13 cellular contexts compared by ENCODE assay signal in genomic region chr1:243974451-243975292, GRCh38.
DNase-seq lines count a peak whose midpoint lies in the region; ATAC-seq and TF ChIP-seq lines count a peak whose summit lies in the region.
"Had no signal": no experiment of that assay in that cellular context is flagged by ENCODE, and none has a peak within 500 bp of the region (broad histone marks: within the 10 kb centered on the region; RNA-seq: fewer than 3 reads in every experiment).

No MANE protein-coding gene starts in this region.

- CTCF ChIA-PET in HCT116 (lab: Charles Lee): no interaction called here

- H3K79me2 ChIP-seq in HCT116 (ENCODE audit: insufficient read depth, low read length): no peaks in the 10 kb centered on the region

- H3K4me2 ChIP-seq in HCT116 (ENCODE audit: low read length): no peak overlapping the region

- POLR2A ChIA-PET in HCT116 (lab: Charles Lee): no interaction called here

- no peaks in the 10 kb centered on the region for H3K9me2 ChIP-seq in HCT116 (ENCODE audit: insufficient read depth)

- H3K9me3 Mint-ChIP-seq in nephron progenitor cell: no peaks in the 10 kb centered on the region
- H3K9me3 Mint-ChIP-seq in effector memory CD8-positive, alpha-beta T cell: no peaks in the 10 kb centered on the region

- DNase-seq in HCT116 (ENCODE audit: low read depth, low spot score): no peak
- peak; percentile 4 to 52 for DNase-seq in NCI-H524 (lab: John Stamatoyannopoulos, UW)
- peak; percentile 49 for DNase-seq in choroid plexus epithelial cell (ENCODE audit: low read depth)
- peak; percentile 43 for DNase-seq in nephron progenitor cell
- no peak for DNase-seq in effector memory CD8-positive, alpha-beta T cell
- no peak for DNase-seq in 8988T
- DNase-seq: KG1, NCI-H510A, SHP77, WERI-Rb-1 had no signal

- peaks cover 38% of the 10 kb centered on the region for H3K27me3 ChIP-seq in HCT116 (ENCODE audit: insufficient read depth, low read length)
- H3K27me3 ChIP-seq: ascending aorta, right atrium auricular region had no signal

- ATAC-seq in HCT116 (no peak), GM21529 (IDR thresholded peaks at IDR 0.05; ENCODE audit: unreplicated experiment) (no peak)
- ATAC-seq in effector memory CD8-positive, alpha-beta T cell (replicated peaks): no peak

- no peaks in the 10 kb centered on the region for H3K9me3 ChIP-seq in HCT116 (ENCODE audit: control insufficient read depth in 1 of 2, insufficient read depth in 1 of 2, low read depth in 1 of 2, low read length in 2 of 2)
- H3K9me3 ChIP-seq: ascending aorta, right atrium auricular region had no signal

- no peaks in the 10 kb centered on the region for H3K36me3 ChIP-seq in HCT116 (ENCODE audit: control insufficient read depth in 1 of 2, insufficient read depth in 2 of 2, low read length in 2 of 2)
- H3K36me3 ChIP-seq: ascending aorta, right atrium auricular region, WERI-Rb-1 had no signal

- TF ChIP-seq RAD21 in HCT116 (IDR thresholded peaks at IDR 0.05; ENCODE audit: low read depth): no peak

- no peaks in the 10 kb centered on the region for H4K20me1 ChIP-seq in HCT116 (ENCODE audit: insufficient read depth)

- no peak overlapping the region for H2AFZ ChIP-seq in HCT116 (ENCODE audit: low read depth, low read length, poor library complexity, severe bottlenecking)

- H3K4me1 ChIP-seq in HCT116 (ENCODE audit: control insufficient read depth in 1 of 2, insufficient read depth in 2 of 2, low read length in 2 of 2): no peaks in the 10 kb centered on the region
- H3K4me1 ChIP-seq: ascending aorta, right atrium auricular region had no signal

- no peak overlapping the region for H3K4me3 Mint-ChIP-seq in nephron progenitor cell
- H3K4me3 Mint-ChIP-seq in effector memory CD8-positive, alpha-beta T cell: no peak overlapping the region

- BruUV-seq in HCT116 (replicated peaks; lab: Mats Ljungman, UMichigan): no TSS peak

- H3K9ac ChIP-seq in HCT116 (ENCODE audit: low read length): no peak overlapping the region

- H3K27me3 Mint-ChIP-seq in nephron progenitor cell (ENCODE audit: low read depth, poor library complexity): peaks cover 24% of the 10 kb centered on the region
- peaks cover 48 to 50% of the 10 kb centered on the region in 2 donors for H3K27me3 Mint-ChIP-seq in effector memory CD8-positive, alpha-beta T cell

- RAD21 ChIA-PET in HCT116 (lab: Charles Lee; ENCODE audit: low non-redundant PET in 1 of 2, low total read pairs in 2 of 2, uncharacterized antibody in 2 of 2, unreplicated experiment in 2 of 2): no interaction called here

- no peak overlapping the region for H3K27ac ChIP-seq in HCT116 (ENCODE audit: low read depth, low read length)
- H3K27ac ChIP-seq: ascending aorta, right atrium auricular region, WERI-Rb-1 had no signal

- intact Hi-C loops in HCT116 (cut with micrococcal nuclease): no loop called here

- TF ChIP-seq CTCF in HCT116 (IDR thresholded peaks at IDR 0.05 in 2 of 3, conservative IDR thresholded peaks at IDR 0.05 in 1 of 3; ENCODE audit: borderline replicate concordance in 1 of 3, insufficient read depth in 1 of 3, low read depth in 2 of 3, low read length in 2 of 3): no peak
- no peak for TF ChIP-seq CTCF in choroid plexus epithelial cell (conservative IDR thresholded peaks at IDR 0.05; ENCODE audit: low read depth, low read length)
- no peak for TF ChIP-seq CTCF in nephron progenitor cell (IDR thresholded peaks at IDR 0.05)

- TF ChIP-seq POLR2A in HCT116 (IDR thresholded peaks at IDR 0.05; ENCODE audit: borderline replicate concordance, extremely low read depth, insufficient read depth, insufficient read length): no peak

- no peaks in the 10 kb centered on the region for H3K36me3 Mint-ChIP-seq in nephron progenitor cell (ENCODE audit: low read depth)
- H3K36me3 Mint-ChIP-seq in effector memory CD8-positive, alpha-beta T cell (ENCODE audit: insufficient read depth): peaks cover 3% of the 10 kb centered on the region

- no peak overlapping the region for H3K27ac Mint-ChIP-seq in nephron progenitor cell
- H3K27ac Mint-ChIP-seq in effector memory CD8-positive, alpha-beta T cell: no peak overlapping the region

- H3K4me1 Mint-ChIP-seq in nephron progenitor cell: no peaks in the 10 kb centered on the region
- H3K4me1 Mint-ChIP-seq in effector memory CD8-positive, alpha-beta T cell (ENCODE audit: low read depth in 2 of 2): no peaks in the 10 kb centered on the region

- no peak overlapping the region for H3K4me3 ChIP-seq in HCT116 (replicated peaks in 1 of 2; ENCODE audit: low read depth in 1 of 2, low read length in 2 of 2)
- H3K4me3 ChIP-seq in choroid plexus epithelial cell (ENCODE audit: low read depth, low read length): no peak overlapping the region
- H3K4me3 ChIP-seq: ascending aorta, right atrium auricular region had no signal

TF ChIP-seq in HCT116, 20 proteins besides CTCF, POLR2A, EP300 and RAD21:
- TF ChIP-seq CEBPB (IDR thresholded peaks at IDR 0.05; ENCODE audit: low read depth): no peak
- peak; percentile 65 for TF ChIP-seq REST (IDR thresholded peaks at IDR 0.05; ENCODE audit: low read depth)
- TF ChIP-seq FOSL1 (IDR thresholded peaks at IDR 0.05; ENCODE audit: low read depth): no peak

Comparison
In these comparisons a context has a peak if more than half of its experiments do, and no peak if none do; other contexts are left out.
1. DNase-seq: peak in NCI-H524 (2 of 2), choroid plexus epithelial cell (single experiment) and nephron progenitor cell (single experiment); none in HCT116 (single experiment), effector memory CD8-positive, alpha-beta T cell (0 of 3) and 8988T (single experiment).